ENCODE assay signal across 14 cellular contexts in the genomic region with DNA sequence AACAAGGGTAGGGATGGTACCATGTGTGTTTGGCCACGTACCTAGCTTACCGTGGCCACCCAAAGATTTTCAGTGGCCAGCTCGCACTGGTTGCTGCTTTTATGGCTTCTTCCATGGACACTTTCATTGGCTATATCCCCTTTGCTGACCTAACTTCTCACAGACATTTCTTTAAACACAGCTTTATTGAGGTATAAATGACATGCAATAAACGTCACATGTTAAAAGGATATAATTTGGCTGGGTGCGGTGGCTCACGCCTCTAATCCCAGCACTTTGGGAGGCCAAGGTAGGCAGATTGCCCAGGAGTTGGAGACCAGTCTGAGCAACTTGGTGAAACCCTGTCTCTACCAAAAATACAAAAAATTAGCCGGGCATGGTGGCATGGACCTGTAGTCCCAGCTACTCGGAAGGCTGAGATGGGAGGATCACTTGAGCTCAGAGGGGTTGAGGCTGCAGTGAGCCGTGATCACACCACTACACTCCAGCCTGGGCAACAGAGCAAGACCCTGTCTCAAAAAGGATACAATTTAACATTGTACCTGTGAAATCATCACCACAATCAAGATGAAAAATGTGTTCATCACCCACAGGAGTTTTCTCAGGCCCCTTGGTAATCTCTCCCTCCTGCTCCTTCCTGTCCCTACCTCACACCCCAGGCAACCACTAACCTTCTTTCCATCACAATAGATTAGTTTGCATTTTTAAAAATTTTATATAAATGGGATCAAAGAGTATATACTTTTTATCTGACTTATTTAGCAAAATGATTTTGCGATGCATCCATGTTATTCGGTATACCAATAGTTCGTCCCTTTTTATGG.
DNase-seq lines count a peak whose midpoint lies in the region; ATAC-seq and TF ChIP-seq lines count a peak whose summit lies in the region.
"Had no signal": no experiment of that assay in that cellular context is flagged by ENCODE, and none has a peak within 500 bp of the region (broad histone marks: within the 10 kb centered on the region; RNA-seq: fewer than 3 reads in every experiment).

No MANE protein-coding gene starts in this region.

- no peak for TF ChIP-seq EP300 in stomach (IDR thresholded peaks at IDR 0.05)

- peaks cover 83% of the 10 kb centered on the region for H3K4me1 Mint-ChIP-seq in activated CD4-positive, alpha-beta T cell treated with anti-CD3 and anti-CD28 coated beads, Interleukin-2, amount 10 ng/mL, durations not matched to agents 24 days and 14 days
- H3K4me1 Mint-ChIP-seq in activated naive CD8-positive, alpha-beta T cell treated with anti-CD3 and anti-CD28 coated beads, Interleukin-2, amount 10 ng/mL, durations not matched to agents 7 days and 5 days = peaks cover 85% of the 10 kb centered on the region

- DNase-seq in activated CD4-positive, alpha-beta T cell treated with anti-CD3 and anti-CD28 coated beads, Interleukin-2, amount 10 ng/mL, durations not matched to agents 24 days and 14 days = peak; percentile 70
- no peak for DNase-seq in activated CD4-positive, alpha-beta T cell treated with anti-CD3 and anti-CD28 coated beads, Interleukin-2, amount 50 U/mL, for 1 hour
- no peak for DNase-seq in activated naive CD8-positive, alpha-beta T cell treated with anti-CD3 and anti-CD28 coated beads, Interleukin-2, amount 10 ng/mL, durations not matched to agents 7 days and 5 days
- DNase-seq in mucosa of descending colon = peak in 2 of 3 donors; percentile 68 to 77
- no peak for DNase-seq in stomach
- DNase-seq in GM19240 (ENCODE audit: insufficient read length, low spot score) = no peak
- DNase-seq in HuH-7 (ENCODE audit: low spot score) = no peak
- DNase-seq: DMS153, GOT3, left lung, NCI-H1092 treated with DMSO at 0.1 percent for 48 hours, NCI-H446 had no signal

- POLR2A ChIA-PET in activated naive CD8-positive, alpha-beta T cell treated with anti-CD3 and anti-CD28 coated beads, Interleukin-2, amount 10 ng/mL, durations not matched to agents 7 days and 5 days (lab: Charles Lee) = interaction anchor here (1.1 to 3.7 kb wide), 3 partner anchors 11 to 128 kb away, joined by 4 to 25 read pairs (median 24); a partner anchor contains a TSS

- no peak overlapping the region for H3K4me3 ChIP-seq in mucosa of descending colon
- H3K4me3 ChIP-seq in stomach = no peak overlapping the region
- H3K4me3 ChIP-seq: A549, left lung had no signal

- no peak for TF ChIP-seq POLR2A in stomach (IDR thresholded peaks at IDR 0.05)

- no peaks in the 10 kb centered on the region for H3K27me3 ChIP-seq in stomach
- H3K27me3 ChIP-seq: left lung had no signal

- ATAC-seq in activated naive CD8-positive, alpha-beta T cell treated with anti-CD3 and anti-CD28 coated beads, Interleukin-2, amount 10 ng/mL, durations not matched to agents 7 days and 5 days (ENCODE audit: low read depth) = no peak
- ATAC-seq in mucosa of descending colon (peak; percentile 63), HG02623 (IDR thresholded peaks at IDR 0.05; ENCODE audit: unreplicated experiment) (no peak)
- ATAC-seq: A549, left lung had no signal

- 88 to 94% (median 91%) methylated on average over 12 of the region's 12 CpGs for WGBS in stomach, 5 donors

- H3K27ac Mint-ChIP-seq in activated CD4-positive, alpha-beta T cell treated with anti-CD3 and anti-CD28 coated beads, Interleukin-2, amount 10 ng/mL, durations not matched to agents 24 days and 14 days = peak overlapping the region; percentile 97
- H3K27ac Mint-ChIP-seq in activated naive CD8-positive, alpha-beta T cell treated with anti-CD3 and anti-CD28 coated beads, Interleukin-2, amount 10 ng/mL, durations not matched to agents 7 days and 5 days = peak overlapping the region; percentile 79

- H3K4me1 ChIP-seq in mucosa of descending colon (ENCODE audit: low read depth) (peaks cover 56% of the 10 kb centered on the region), stomach (peaks cover 46 to 95% (median 76%) of the 10 kb centered on the region in 4 donors)

- H3K27me3 Mint-ChIP-seq in activated CD4-positive, alpha-beta T cell treated with anti-CD3 and anti-CD28 coated beads, Interleukin-2, amount 10 ng/mL, durations not matched to agents 24 days and 14 days = no peaks in the 10 kb centered on the region
- no peaks in the 10 kb centered on the region for H3K27me3 Mint-ChIP-seq in activated naive CD8-positive, alpha-beta T cell treated with anti-CD3 and anti-CD28 coated beads, Interleukin-2, amount 10 ng/mL, durations not matched to agents 7 days and 5 days

- H3K36me3 ChIP-seq in mucosa of descending colon (ENCODE audit: low read depth) (no peaks in the 10 kb centered on the region), stomach (no peaks in the 10 kb centered on the region)

- H3K36me3 Mint-ChIP-seq in activated CD4-positive, alpha-beta T cell treated with anti-CD3 and anti-CD28 coated beads, Interleukin-2, amount 10 ng/mL, durations not matched to agents 24 days and 14 days (ENCODE audit: low read depth) = peaks cover 1% of the 10 kb centered on the region
- H3K36me3 Mint-ChIP-seq in activated naive CD8-positive, alpha-beta T cell treated with anti-CD3 and anti-CD28 coated beads, Interleukin-2, amount 10 ng/mL, durations not matched to agents 7 days and 5 days = no peaks in the 10 kb centered on the region

- TF ChIP-seq CTCF in mucosa of descending colon (IDR thresholded peaks at IDR 0.05) (no peak), stomach (IDR thresholded peaks at IDR 0.05) (no peak)

- H3K9me3 Mint-ChIP-seq in activated CD4-positive, alpha-beta T cell treated with anti-CD3 and anti-CD28 coated beads, Interleukin-2, amount 10 ng/mL, durations not matched to agents 24 days and 14 days = peaks cover 4% of the 10 kb centered on the region
- H3K9me3 Mint-ChIP-seq in activated naive CD8-positive, alpha-beta T cell treated with anti-CD3 and anti-CD28 coated beads, Interleukin-2, amount 10 ng/mL, durations not matched to agents 7 days and 5 days = no peaks in the 10 kb centered on the region

- peak overlapping the region; percentile 81 for H3K4me3 Mint-ChIP-seq in activated CD4-positive, alpha-beta T cell treated with anti-CD3 and anti-CD28 coated beads, Interleukin-2, amount 10 ng/mL, durations not matched to agents 24 days and 14 days
- H3K4me3 Mint-ChIP-seq in activated naive CD8-positive, alpha-beta T cell treated with anti-CD3 and anti-CD28 coated beads, Interleukin-2, amount 10 ng/mL, durations not matched to agents 7 days and 5 days = peak overlapping the region; percentile 39

- peak overlapping the region in 4 of 5 donors; percentile 93 to 97 (median 94) for H3K27ac ChIP-seq in stomach
- H3K27ac ChIP-seq: A549 had no signal

- H3K9me3 ChIP-seq in mucosa of descending colon = no peaks in the 10 kb centered on the region
- no peaks in the 10 kb centered on the region for H3K9me3 ChIP-seq in stomach
- H3K9me3 ChIP-seq: A549, left lung had no signal

- intact Hi-C loops in activated CD4-positive, alpha-beta T cell treated with anti-CD3 and anti-CD28 coated beads, Interleukin-2, amount 10 ng/mL, durations not matched to agents 24 days and 14 days (cut with micrococcal nuclease) = loop anchor here (1.0 kb wide), 1 partner anchor 9 kb away; no protein-coding TSS in a partner anchor
- intact Hi-C loops in mucosa of descending colon (cut with DNase I, micrococcal nuclease) (no loop called here), stomach (cut with DNase I; ENCODE audit: low total_unique reads) (no loop called here)

Comparison
In these comparisons a context has a peak if more than half of its experiments do, and no peak if none do; other contexts are left out.
1. DNase-seq: peak in activated CD4-positive, alpha-beta T cell treated with anti-CD3 and anti-CD28 coated beads, Interleukin-2, amount 10 ng/mL, durations not matched to agents 24 days and 14 days (single experiment) and mucosa of descending colon (2 of 3); none in activated CD4-positive, alpha-beta T cell treated with anti-CD3 and anti-CD28 coated beads, Interleukin-2, amount 50 U/mL, for 1 hour (single experiment), activated naive CD8-positive, alpha-beta T cell treated with anti-CD3 and anti-CD28 coated beads, Interleukin-2, amount 10 ng/mL, durations not matched to agents 7 days and 5 days (single experiment), stomach (single experiment), GM19240 (single experiment) and HuH-7 (single experiment).